Comparison of ENCODE assay signal across 8 cellular contexts in the genomic region with DNA sequence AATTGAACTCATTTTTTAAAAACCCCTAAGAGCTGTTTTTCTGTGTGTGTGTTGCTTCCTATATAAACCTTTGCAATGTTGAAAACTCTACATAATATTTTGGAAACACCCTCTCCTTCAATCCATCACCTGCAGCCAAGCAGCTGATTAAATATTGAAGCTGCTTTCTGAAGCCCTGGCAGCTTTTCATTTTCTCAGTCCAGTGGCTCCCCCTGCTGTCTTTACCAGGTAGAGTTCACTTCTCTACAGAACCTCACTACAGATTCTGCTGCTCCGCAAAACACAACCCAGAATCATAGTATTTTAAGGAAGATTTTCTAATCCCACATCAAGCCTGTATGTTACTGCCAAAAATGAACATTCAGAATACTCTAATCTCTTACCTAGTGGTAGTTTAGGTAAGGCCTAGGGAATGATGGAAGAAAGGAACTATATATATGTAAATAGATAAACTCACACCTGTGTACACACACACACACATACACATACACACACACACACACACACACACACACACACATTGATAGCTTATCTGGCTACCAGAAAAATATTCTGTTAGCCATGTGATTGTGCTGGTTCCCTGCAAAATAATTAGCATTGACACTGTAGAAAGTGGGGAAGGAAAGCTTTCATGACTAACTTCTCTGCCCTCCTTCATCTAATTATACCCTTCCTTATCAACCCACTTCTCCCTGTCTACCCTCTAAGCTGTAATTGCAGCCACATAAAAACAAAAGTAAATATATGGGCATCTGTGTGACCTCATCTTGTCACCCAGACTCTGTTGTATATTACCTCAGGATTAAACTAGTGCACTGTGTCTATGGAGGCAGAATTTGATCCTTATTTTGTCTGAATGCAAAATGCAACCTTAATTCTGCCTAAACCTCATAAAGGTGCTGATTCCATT.
DNase-seq lines count a peak whose midpoint lies in the region; ATAC-seq, FAIRE-seq and TF ChIP-seq lines count a peak whose summit lies in the region.

No MANE protein-coding gene starts in this region.

- H4K8ac ChIP-seq in H1 (ENCODE audit: extremely low read depth, insufficient read depth, low read length), result no peak overlapping the region

- no peak overlapping the region for H2BK20ac ChIP-seq in H1 (ENCODE audit: low read length)

- no TSS peak for BruUV-seq in A673 (replicated peaks; lab: Mats Ljungman, UMichigan)
- BruUV-seq in PC-3 (replicated peaks; lab: Mats Ljungman, UMichigan), result no TSS peak

- no peak overlapping the region for H2AK5ac ChIP-seq in H1 (ENCODE audit: low read depth, low read length)

- no peaks in the 10 kb centered on the region for H3K9me3 ChIP-seq in A673 (ENCODE audit: low read depth, low read length, poor library complexity, severe bottlenecking)
- H3K9me3 ChIP-seq in PC-3 (ENCODE audit: low read length), result no peaks in the 10 kb centered on the region
- peaks cover 0 to 2% of the 10 kb centered on the region in 2 experiments; a peak in 1 of 4 replicates for H3K9me3 ChIP-seq in H1 (ENCODE audit: insufficient read depth in 2 of 2, low read depth in 1 of 2, low read length in 1 of 2)
- H3K9me3 ChIP-seq in mucosa of descending colon, result no peaks in the 10 kb centered on the region

- H3K23ac ChIP-seq in H1 (ENCODE audit: insufficient read length), result no peak overlapping the region

- peak overlapping the region; percentile 26 for H3K27ac ChIP-seq in A673 (ENCODE audit: low read depth, low read length, poor library complexity, severe bottlenecking)
- no peak overlapping the region for H3K27ac ChIP-seq in PC-3 (ENCODE audit: low read length)
- H3K27ac ChIP-seq in H1 (ENCODE audit: low read depth, low read length), result no peak overlapping the region

- H4K91ac ChIP-seq in H1 (replicated peaks; ENCODE audit: insufficient read length, low read length), result no peak overlapping the region

- H3K4me3 ChIP-seq in A673 (ENCODE audit: low read depth, low read length, poor library complexity, severe bottlenecking), result no peak overlapping the region
- H3K4me3 ChIP-seq in PC-3 (ENCODE audit: low read length), result no peak overlapping the region
- H3K4me3 ChIP-seq in H1 (ENCODE audit: extremely low read depth in 1 of 4, insufficient read depth in 2 of 4, low read depth in 3 of 4, low read length in 4 of 4), result no peak overlapping the region
- no peak overlapping the region for H3K4me3 ChIP-seq in mucosa of descending colon

- 63% methylated on average over 1 of the region's 1 CpG; no CpG with 5 or more reads in 1 of the 2 experiments for WGBS in H1 (ENCODE audit: extremely low coverage in 1 of 2, insufficient coverage in 1 of 2, insufficient read length in 1 of 2, insufficient replicate concordance in 2 of 2, low coverage in 1 of 2, low lambda C conversion rate in 2 of 2, missing lambda C conversion rate in 1 of 2), 2 experiments

- DNase-seq in A673 (ENCODE audit: low spot score) (peak; percentile 80), Kasumi-1 (lab: John Stamatoyannopoulos, UW) (peak; percentile 22 to 39), PC-3 (peak; percentile 65), H1 (ENCODE audit: low read depth in 1 of 2, low spot score in 2 of 2) (peak in 1 of 2 experiments; percentile 74), mucosa of descending colon (peak in 1 of 3 donors; percentile 82)

- H3K79me1 ChIP-seq in H1 (ENCODE audit: low read depth, low read length), result peaks cover 2% of the 10 kb centered on the region; the same call in 1 of the 2 replicates

- no peak overlapping the region for H2BK120ac ChIP-seq in H1 (replicated peaks; ENCODE audit: low read depth, low read length)

- no peak overlapping the region for H3K9ac ChIP-seq in PC-3 (ENCODE audit: low read length)
- no peak overlapping the region for H3K9ac ChIP-seq in H1 (replicated peaks in 1 of 4; ENCODE audit: extremely low read depth in 1 of 4, low read depth in 3 of 4, low read length in 3 of 4)

- no peaks in the 10 kb centered on the region for H3K79me2 ChIP-seq in PC-3 (ENCODE audit: low read length)
- H3K79me2 ChIP-seq in H1 (ENCODE audit: control insufficient read depth in 1 of 2, insufficient read depth in 2 of 2, low read length in 2 of 2), result no peaks in the 10 kb centered on the region

- no peaks in the 10 kb centered on the region for H3F3A ChIP-seq in PC-3 (ENCODE audit: low read length, unreplicated experiment)

- peaks cover 26% of the 10 kb centered on the region for H3K4me1 ChIP-seq in A673 (ENCODE audit: insufficient read depth, low read length, poor library complexity, severe bottlenecking)
- no peaks in the 10 kb centered on the region for H3K4me1 ChIP-seq in PC-3 (ENCODE audit: insufficient read depth, low read length)
- H3K4me1 ChIP-seq in H1 (replicated peaks in 1 of 4; ENCODE audit: control insufficient read depth in 3 of 4, insufficient read depth in 4 of 4, low read length in 3 of 4), result peaks cover 8 to 18% (median 14%) of the 10 kb centered on the region in 4 experiments; a peak in 5 of 7 replicates
- H3K4me1 ChIP-seq in mucosa of descending colon (ENCODE audit: low read depth), result no peaks in the 10 kb centered on the region

- H4K20me1 ChIP-seq in PC-3 (ENCODE audit: low read length) (no peaks in the 10 kb centered on the region), H1 (replicated peaks in 1 of 2; ENCODE audit: control insufficient read depth in 1 of 2, insufficient read depth in 2 of 2, low read length in 2 of 2) (no peaks in the 10 kb centered on the region)

- H2AFZ ChIP-seq in PC-3 (ENCODE audit: low read length), result no peak overlapping the region
- no peak overlapping the region for H2AFZ ChIP-seq in H1 (ENCODE audit: low read length)

- H2BK12ac ChIP-seq in H1 (ENCODE audit: low read depth, low read length), result no peak overlapping the region

- ATAC-seq in PC-3, result peak; percentile 63
- peak; percentile 67 for ATAC-seq in mucosa of descending colon
- no peak for ATAC-seq in HG03045 (IDR thresholded peaks at IDR 0.05; ENCODE audit: unreplicated experiment)
- ATAC-seq in HG02938 (IDR thresholded peaks at IDR 0.05; ENCODE audit: unreplicated experiment), result no peak

- H3K4me2 ChIP-seq in PC-3 (ENCODE audit: low read length) (no peak overlapping the region), H1 (ENCODE audit: insufficient read depth in 1 of 2, low read depth in 2 of 2, low read length in 2 of 2) (no peak overlapping the region)

- H3K14ac ChIP-seq in H1 (ENCODE audit: insufficient read length), result no peak overlapping the region

- no peak for TF ChIP-seq POLR2A in H1 (IDR thresholded peaks at IDR 0.05; ENCODE audit: control extremely low read depth in 1 of 2, low read depth in 2 of 2, low read length in 2 of 2)

- peak; percentile 92 to 95 for TF ChIP-seq RAD21 in H1 (IDR thresholded peaks at IDR 0.05 in 1 of 2, conservative IDR thresholded peaks at IDR 0.05 in 1 of 2; ENCODE audit: low read depth in 2 of 2, low read length in 2 of 2)

- CTCF ChIA-PET in A673 (lab: Charles Lee) (interaction anchor here (0.6 to 3.1 kb wide), 10 partner anchors 174 to 722 kb away, joined by 3 to 16 read pairs (median 4); no protein-coding TSS in a partner anchor), PC-3 (lab: Charles Lee) (interaction anchor here (0.6 to 1.0 kb wide), 5 partner anchors 190 to 720 kb away, joined by 3 to 6 read pairs (median 3); no protein-coding TSS in a partner anchor), H1 (lab: Charles Lee; ENCODE audit: partially characterized antibody) (interaction anchor here (0.6 to 7.4 kb wide), 45 partner anchors 8 to 582 kb away, joined by 3 to 66 read pairs (median 4); partner anchors contain the start of gene CDK14)

- TF ChIP-seq EP300 in H1 (IDR thresholded peaks at IDR 0.05; ENCODE audit: borderline replicate concordance in 1 of 2, low read depth in 2 of 2, low read length in 2 of 2), result no peak

- no peak for FAIRE-seq in H1 (lab: Jason Lieb, UNC)

- H2BK15ac ChIP-seq in H1 (ENCODE audit: low read length), result no peak overlapping the region

- no peak overlapping the region for H2BK5ac ChIP-seq in H1 (ENCODE audit: low read depth, low read length)

- peak; percentile 82 for TF ChIP-seq CTCF in A673 (conservative IDR thresholded peaks at IDR 0.05; ENCODE audit: low read depth, low read length)
- peak; percentile 69 for TF ChIP-seq CTCF in GM12872 (IDR thresholded peaks at IDR 0.05; ENCODE audit: insufficient read depth, low read depth, low read length)
- peak; percentile 81 for TF ChIP-seq CTCF in PC-3 (conservative IDR thresholded peaks at IDR 0.05; ENCODE audit: low read depth, low read length)
- TF ChIP-seq CTCF in H1 (IDR thresholded peaks at IDR 0.05; ENCODE audit: control extremely low read depth in 1 of 3, insufficient read depth in 1 of 3, low read depth in 1 of 3, low read length in 3 of 3), result peak in 2 of 3 experiments; percentile 63 to 78; a peak in 3 of 4 replicates
- TF ChIP-seq CTCF in mucosa of descending colon (IDR thresholded peaks at IDR 0.05), result peak; percentile 34

- no peaks in the 10 kb centered on the region for H3K23me2 ChIP-seq in H1 (ENCODE audit: low read depth, low read length)

- no peak overlapping the region for H3K18ac ChIP-seq in H1 (ENCODE audit: extremely low read depth, low read length)

- H3K56ac ChIP-seq in H1 (replicated peaks; ENCODE audit: insufficient read length, low read depth, low read length), result no peak overlapping the region

- no peaks in the 10 kb centered on the region for H3K9me2 ChIP-seq in PC-3 (replicated peaks; ENCODE audit: low read length)

- POLR2A ChIA-PET in A673 (lab: Charles Lee; ENCODE audit: low non-redundant PET) (interaction anchor here (0.6 to 0.7 kb wide), 3 partner anchors 16 to 1169 kb away, joined by 3 to 10 read pairs (median 4); no protein-coding TSS in a partner anchor), PC-3 (lab: Charles Lee; ENCODE audit: unreplicated experiment) (no interaction called here), H1 (lab: Charles Lee; ENCODE audit: partially characterized antibody) (interaction anchor here (0.9 kb wide), 1 partner anchor 278 kb away, joined by 3 read pairs; no protein-coding TSS in a partner anchor)

- H4K5ac ChIP-seq in H1 (ENCODE audit: insufficient read length, low read depth, low read length), result no peak overlapping the region

- no peak overlapping the region for H3K4ac ChIP-seq in H1 (replicated peaks; ENCODE audit: insufficient read length, low read depth, low read length)

- intact Hi-C loops in A673 (cut with micrococcal nuclease; ENCODE audit: unreplicated experiment), result loop anchor here (1.0 to 5.0 kb wide), 5 partner anchors 256 to 579 kb away; no protein-coding TSS in a partner anchor
- intact Hi-C loops in PC-3 (cut with micrococcal nuclease), result loop anchor here (1.0 to 10.0 kb wide), 4 partner anchors 340 to 579 kb away; no protein-coding TSS in a partner anchor
- intact Hi-C loops in mucosa of descending colon (cut with DNase I, micrococcal nuclease), result loop anchor here in 1 of 2 donors (10.0 kb wide), 1 partner anchor 580 kb away; no protein-coding TSS in a partner anchor

- no peaks in the 10 kb centered on the region for H3K27me3 ChIP-seq in A673 (replicated peaks; ENCODE audit: insufficient read depth, low read depth, low read length, poor library complexity)
- H3K27me3 ChIP-seq in PC-3 (ENCODE audit: low read length), result no peaks in the 10 kb centered on the region
- H3K27me3 ChIP-seq in H1 (replicated peaks in 1 of 4; ENCODE audit: control insufficient read depth in 3 of 4, extremely low read depth in 1 of 4, insufficient read depth in 3 of 4, low read length in 3 of 4), result no peaks in the 10 kb centered on the region

- H3K36me3 ChIP-seq in A673 (ENCODE audit: insufficient read depth, low read length, poor library complexity, severe bottlenecking) (no peaks in the 10 kb centered on the region), PC-3 (ENCODE audit: low read depth, low read length) (no peaks in the 10 kb centered on the region), H1 (ENCODE audit: control insufficient read depth in 2 of 4, insufficient read depth in 4 of 4, low read length in 3 of 4) (no peaks in the 10 kb centered on the region), mucosa of descending colon (ENCODE audit: low read depth) (no peaks in the 10 kb centered on the region)

Comparison
In these comparisons a context has a peak if more than half of its experiments do, and no peak if none do; other contexts are left out.
1. ATAC-seq: peak in PC-3 (single experiment) and mucosa of descending colon (single experiment); none in HG03045 (single experiment) and HG02938 (single experiment).
2. Peak in every context shown above with its lines, with median percentiles within 50 percentile points of each other: CTCF ChIP-seq.